ENCODE assay signal across 24 cellular contexts in genomic region chr14:33855672-33856071, GRCh38.
"Had no signal": no experiment of that assay in that cellular context is flagged by ENCODE, and none has a peak within 500 bp of the region (broad histone marks: within the 10 kb centered on the region; RNA-seq: fewer than 3 reads in every experiment).

No MANE protein-coding gene starts in this region.

- H3K27me3 ChIP-seq: colonic mucosa, esophagus squamous epithelium, left lung, neural progenitor cell, right atrium auricular region, sigmoid colon, testis, tibial artery had no signal

- H3K9me3 Mint-ChIP-seq: dendritic cell treated with granulocyte-macrophage colony-stimulating factor and Interleukin-4, amounts not matched to agents 40 ng/mL and 50 ng/mL, for 4 days; nephron; neural progenitor cell had no signal

- H3K27me3 Mint-ChIP-seq: dendritic cell treated with granulocyte-macrophage colony-stimulating factor and Interleukin-4, amounts not matched to agents 40 ng/mL and 50 ng/mL, for 4 days had no signal

- H3K27ac ChIP-seq: colonic mucosa, esophagus squamous epithelium, left lung, neural progenitor cell, prostate gland, right atrium auricular region, sigmoid colon, testis, tibial artery had no signal

- H3K27ac Mint-ChIP-seq: dendritic cell treated with granulocyte-macrophage colony-stimulating factor and Interleukin-4, amounts not matched to agents 40 ng/mL and 50 ng/mL, for 4 days; naive thymus-derived CD4-positive, alpha-beta T cell; nephron; neural progenitor cell; stimulated activated effector memory CD8-positive, alpha-beta T cell treated with anti-CD3 and anti-CD28 coated beads, Interleukin-12 subunit alpha, Interleukin-12 subunit beta, amount 100 ng/mL, for 72 hours; type B pancreatic cell had no signal

- FAIRE-seq: frontal cortex, kidney had no signal

- H3K9me3 ChIP-seq: colonic mucosa, esophagus squamous epithelium, left lung, prostate gland, right atrium auricular region, sigmoid colon, testis, tibial artery had no signal

- H3K4me3 ChIP-seq: colonic mucosa, esophagus squamous epithelium, left lung, neural progenitor cell, prostate gland, right atrium auricular region, sigmoid colon, testis, tibial artery had no signal

- H3K4me1 ChIP-seq: colonic mucosa, left lung, prostate gland, right atrium auricular region, testis, tibial artery had no signal

- ATAC-seq: left lung; naive thymus-derived CD4-positive, alpha-beta T cell; stimulated activated effector memory CD8-positive, alpha-beta T cell treated with anti-CD3 and anti-CD28 coated beads, Interleukin-12 subunit alpha, Interleukin-12 subunit beta, amount 100 ng/mL, for 72 hours; stimulated activated naive CD8-positive, alpha-beta T cell treated with anti-CD3 and anti-CD28 coated beads, Interleukin-15, Interleukin-2, amounts not matched to agents 100 U/mL and 50 U/mL, for 24 hours had no signal

- DNase-seq: colonic mucosa; effector CD8-positive, alpha-beta T cell; erythroblast; esophagus squamous epithelium; kidney; left lung; mesenchymal stem cell; midbrain; naive thymus-derived CD4-positive, alpha-beta T cell; sigmoid colon; stimulated activated CD4-positive, alpha-beta T cell treated with anti-CD3 and anti-CD28 coated beads, Interleukin-2, amount 100 ng/mL, for 24 hours; stimulated activated CD4-positive, alpha-beta T cell treated with anti-CD3 and anti-CD28 coated beads, Interleukin-4, amount 100 ng/mL, for 24 hours; stimulated activated naive CD8-positive, alpha-beta T cell treated with anti-CD3 and anti-CD28 coated beads, Interleukin-15, Interleukin-2, amounts not matched to agents 100 U/mL and 50 U/mL, for 24 hours; substantia nigra; testis; tibial artery had no signal

- H3K36me3 Mint-ChIP-seq: neural progenitor cell; stimulated activated effector memory CD8-positive, alpha-beta T cell treated with anti-CD3 and anti-CD28 coated beads, Interleukin-12 subunit alpha, Interleukin-12 subunit beta, amount 100 ng/mL, for 72 hours; type B pancreatic cell had no signal

- H3K4me3 Mint-ChIP-seq: dendritic cell treated with granulocyte-macrophage colony-stimulating factor and Interleukin-4, amounts not matched to agents 40 ng/mL and 50 ng/mL, for 4 days; naive thymus-derived CD4-positive, alpha-beta T cell; nephron; neural progenitor cell; stimulated activated effector memory CD8-positive, alpha-beta T cell treated with anti-CD3 and anti-CD28 coated beads, Interleukin-12 subunit alpha, Interleukin-12 subunit beta, amount 100 ng/mL, for 72 hours; type B pancreatic cell had no signal

- H3K36me3 ChIP-seq: colonic mucosa, esophagus squamous epithelium, left lung, neural progenitor cell, prostate gland, right atrium auricular region, sigmoid colon, tibial artery had no signal

- H2AFZ ChIP-seq: neural progenitor cell had no signal

- H3K4me2 ChIP-seq: neural progenitor cell had no signal
